Comparison of ENCODE assay signal across 23 cellular contexts in the genomic region with DNA sequence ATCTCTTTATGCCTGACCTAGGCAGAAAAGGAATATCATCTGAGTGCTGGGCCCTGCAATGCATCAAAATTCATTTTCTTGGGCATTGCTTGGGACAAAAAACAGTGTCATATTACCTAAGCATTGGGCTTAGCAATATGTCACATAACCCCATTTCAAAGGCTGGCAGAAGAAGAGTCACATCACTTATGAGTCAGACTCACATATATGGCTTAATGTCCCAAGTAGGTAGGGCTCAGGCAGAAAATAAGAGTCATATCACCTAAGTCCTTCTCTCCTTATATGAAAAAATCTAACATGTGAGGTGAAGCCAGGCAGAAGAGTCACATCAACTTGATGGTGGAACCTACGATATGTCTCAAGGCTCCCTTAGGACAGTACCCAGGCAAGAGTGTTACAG.
DNase-seq lines count a peak whose midpoint lies in the region; ATAC-seq, FAIRE-seq and TF ChIP-seq lines count a peak whose summit lies in the region.
"Had no signal": no experiment of that assay in that cellular context is flagged by ENCODE, and none has a peak within 500 bp of the region (broad histone marks: within the 10 kb centered on the region; RNA-seq: fewer than 3 reads in every experiment).

No MANE protein-coding gene starts in this region.

- H3K4me3 ChIP-seq in pancreas: no peak overlapping the region
- H3K4me3 ChIP-seq: A549, HAP-1 had no signal

- no peaks in the 10 kb centered on the region for H3K36me3 Mint-ChIP-seq in activated CD8-positive, alpha-beta T cell treated with anti-CD3 and anti-CD28 coated beads for 36 hours (ENCODE audit: low read depth)
- H3K36me3 Mint-ChIP-seq in activated CD8-positive, alpha-beta T cell treated with anti-CD3 and anti-CD28 coated beads, Interleukin-2, amount 10 ng/mL, durations not matched to agents 7 days and 5 days (ENCODE audit: low read depth): no peaks in the 10 kb centered on the region
- H3K36me3 Mint-ChIP-seq in activated T-helper 17 cell treated with anti-CD3 and anti-CD28 coated beads, Interleukin-2, amount 50 U/mL, for 72 hours (ENCODE audit: low read depth): no peaks in the 10 kb centered on the region
- H3K36me3 Mint-ChIP-seq in stimulated activated effector memory CD8-positive, alpha-beta T cell treated with anti-CD3 and anti-CD28 coated beads, Interleukin-12 subunit alpha, Interleukin-12 subunit beta, amount 100 ng/mL, for 72 hours: no peaks in the 10 kb centered on the region
- H3K36me3 Mint-ChIP-seq: CD4-positive, alpha-beta memory T cell had no signal

- ATAC-seq in activated CD8-positive, alpha-beta T cell treated with anti-CD3 and anti-CD28 coated beads for 36 hours: peak; percentile 42
- ATAC-seq in activated CD8-positive, alpha-beta T cell treated with anti-CD3 and anti-CD28 coated beads, Interleukin-2, amount 10 ng/mL, durations not matched to agents 7 days and 5 days: no peak
- ATAC-seq in activated T-helper 17 cell treated with anti-CD3 and anti-CD28 coated beads, Interleukin-2, amount 50 U/mL, for 72 hours (replicated peaks): peak; percentile 72
- ATAC-seq in stimulated activated effector memory CD8-positive, alpha-beta T cell treated with anti-CD3 and anti-CD28 coated beads, Interleukin-12 subunit alpha, Interleukin-12 subunit beta, amount 100 ng/mL, for 72 hours: peak; percentile 69
- no peak for ATAC-seq in pancreas
- ATAC-seq: A549 had no signal

- H3K27ac Mint-ChIP-seq in activated CD8-positive, alpha-beta T cell treated with anti-CD3 and anti-CD28 coated beads for 36 hours: no peak overlapping the region
- H3K27ac Mint-ChIP-seq in activated CD8-positive, alpha-beta T cell treated with anti-CD3 and anti-CD28 coated beads, Interleukin-2, amount 10 ng/mL, durations not matched to agents 7 days and 5 days: no peak overlapping the region
- no peak overlapping the region for H3K27ac Mint-ChIP-seq in activated T-helper 17 cell treated with anti-CD3 and anti-CD28 coated beads, Interleukin-2, amount 50 U/mL, for 72 hours
- no peak overlapping the region for H3K27ac Mint-ChIP-seq in stimulated activated effector memory CD8-positive, alpha-beta T cell treated with anti-CD3 and anti-CD28 coated beads, Interleukin-12 subunit alpha, Interleukin-12 subunit beta, amount 100 ng/mL, for 72 hours
- H3K27ac Mint-ChIP-seq: CD4-positive, alpha-beta memory T cell; HFFc6 had no signal

- H3K36me3 ChIP-seq in pancreas: no peaks in the 10 kb centered on the region
- H3K36me3 ChIP-seq: HAP-1 had no signal

- CTCF ChIA-PET in activated CD8-positive, alpha-beta T cell treated with anti-CD3 and anti-CD28 coated beads for 36 hours (lab: Charles Lee): no interaction called here
- CTCF ChIA-PET in activated CD8-positive, alpha-beta T cell treated with anti-CD3 and anti-CD28 coated beads, Interleukin-2, amount 10 ng/mL, durations not matched to agents 7 days and 5 days (lab: Charles Lee): no interaction called here

- POLR2A ChIA-PET in activated CD8-positive, alpha-beta T cell treated with anti-CD3 and anti-CD28 coated beads for 36 hours (lab: Charles Lee): no interaction called here
- POLR2A ChIA-PET in activated CD8-positive, alpha-beta T cell treated with anti-CD3 and anti-CD28 coated beads, Interleukin-2, amount 10 ng/mL, durations not matched to agents 7 days and 5 days (lab: Charles Lee): no interaction called here

- H3K4me1 ChIP-seq in pancreas: no peaks in the 10 kb centered on the region
- H3K4me1 ChIP-seq: A549, HAP-1 had no signal

- H3K27me3 ChIP-seq in pancreas: no peaks in the 10 kb centered on the region

- no peaks in the 10 kb centered on the region for H3K4me1 Mint-ChIP-seq in activated CD8-positive, alpha-beta T cell treated with anti-CD3 and anti-CD28 coated beads for 36 hours (ENCODE audit: low read depth)
- no peaks in the 10 kb centered on the region for H3K4me1 Mint-ChIP-seq in activated CD8-positive, alpha-beta T cell treated with anti-CD3 and anti-CD28 coated beads, Interleukin-2, amount 10 ng/mL, durations not matched to agents 7 days and 5 days (ENCODE audit: low read depth)
- H3K4me1 Mint-ChIP-seq in activated T-helper 17 cell treated with anti-CD3 and anti-CD28 coated beads, Interleukin-2, amount 50 U/mL, for 72 hours: no peaks in the 10 kb centered on the region
- no peaks in the 10 kb centered on the region for H3K4me1 Mint-ChIP-seq in stimulated activated effector memory CD8-positive, alpha-beta T cell treated with anti-CD3 and anti-CD28 coated beads, Interleukin-12 subunit alpha, Interleukin-12 subunit beta, amount 100 ng/mL, for 72 hours
- H3K4me1 Mint-ChIP-seq: CD4-positive, alpha-beta memory T cell had no signal

- no peaks in the 10 kb centered on the region for H3K27me3 Mint-ChIP-seq in activated CD8-positive, alpha-beta T cell treated with anti-CD3 and anti-CD28 coated beads for 36 hours
- H3K27me3 Mint-ChIP-seq in activated CD8-positive, alpha-beta T cell treated with anti-CD3 and anti-CD28 coated beads, Interleukin-2, amount 10 ng/mL, durations not matched to agents 7 days and 5 days (ENCODE audit: low read depth): no peaks in the 10 kb centered on the region
- H3K27me3 Mint-ChIP-seq in activated T-helper 17 cell treated with anti-CD3 and anti-CD28 coated beads, Interleukin-2, amount 50 U/mL, for 72 hours: no peaks in the 10 kb centered on the region
- H3K27me3 Mint-ChIP-seq: CD4-positive, alpha-beta memory T cell had no signal

- no peak for TF ChIP-seq CTCF in activated CD8-positive, alpha-beta T cell treated with anti-CD3 and anti-CD28 coated beads for 36 hours (IDR thresholded peaks at IDR 0.05)
- TF ChIP-seq CTCF in pancreas (IDR thresholded peaks at IDR 0.05): no peak

- intact Hi-C loops in activated CD8-positive, alpha-beta T cell treated with anti-CD3 and anti-CD28 coated beads for 36 hours (cut with micrococcal nuclease): no loop called here
- intact Hi-C loops in pancreas (cut with DNase I): no loop called here

- no peak overlapping the region for H3K4me3 Mint-ChIP-seq in activated CD8-positive, alpha-beta T cell treated with anti-CD3 and anti-CD28 coated beads for 36 hours
- no peak overlapping the region for H3K4me3 Mint-ChIP-seq in activated CD8-positive, alpha-beta T cell treated with anti-CD3 and anti-CD28 coated beads, Interleukin-2, amount 10 ng/mL, durations not matched to agents 7 days and 5 days
- no peak overlapping the region for H3K4me3 Mint-ChIP-seq in activated T-helper 17 cell treated with anti-CD3 and anti-CD28 coated beads, Interleukin-2, amount 50 U/mL, for 72 hours
- H3K4me3 Mint-ChIP-seq in stimulated activated effector memory CD8-positive, alpha-beta T cell treated with anti-CD3 and anti-CD28 coated beads, Interleukin-12 subunit alpha, Interleukin-12 subunit beta, amount 100 ng/mL, for 72 hours: no peak overlapping the region
- H3K4me3 Mint-ChIP-seq: CD4-positive, alpha-beta memory T cell; HFFc6 had no signal

- WGBS in pancreas, 2 donors: 95% methylated on average over 1 of the region's 1 CpG; no CpG with 5 or more reads in 1 of the 2 donors

- no peaks in the 10 kb centered on the region for H3K9me3 Mint-ChIP-seq in activated CD8-positive, alpha-beta T cell treated with anti-CD3 and anti-CD28 coated beads for 36 hours
- no peaks in the 10 kb centered on the region for H3K9me3 Mint-ChIP-seq in activated CD8-positive, alpha-beta T cell treated with anti-CD3 and anti-CD28 coated beads, Interleukin-2, amount 10 ng/mL, durations not matched to agents 7 days and 5 days (ENCODE audit: insufficient read depth)
- H3K9me3 Mint-ChIP-seq in activated T-helper 17 cell treated with anti-CD3 and anti-CD28 coated beads, Interleukin-2, amount 50 U/mL, for 72 hours: no peaks in the 10 kb centered on the region
- no peaks in the 10 kb centered on the region for H3K9me3 Mint-ChIP-seq in stimulated activated effector memory CD8-positive, alpha-beta T cell treated with anti-CD3 and anti-CD28 coated beads, Interleukin-12 subunit alpha, Interleukin-12 subunit beta, amount 100 ng/mL, for 72 hours
- H3K9me3 Mint-ChIP-seq: CD4-positive, alpha-beta memory T cell; HFFc6 had no signal

- no peaks in the 10 kb centered on the region for H3K9me3 ChIP-seq in pancreas
- H3K9me3 ChIP-seq: A549, HAP-1 had no signal

- H3K27ac ChIP-seq in pancreas: no peak overlapping the region
- H3K27ac ChIP-seq: A549 had no signal

- no peak for FAIRE-seq in pancreas (lab: Jason Lieb, UNC)
- FAIRE-seq: A549, GM12891, GM18507, H54 had no signal

- no peak for DNase-seq in activated CD8-positive, alpha-beta T cell treated with anti-CD3 and anti-CD28 coated beads for 36 hours
- no peak for DNase-seq in activated CD8-positive, alpha-beta T cell treated with anti-CD3 and anti-CD28 coated beads, Interleukin-2, amount 10 ng/mL, durations not matched to agents 7 days and 5 days
- DNase-seq in NCI-H69 (lab: John Stamatoyannopoulos, UW) (peak; percentile 18), kidney glomerular epithelial cell (lab: John Stamatoyannopoulos, UW) (no peak), AG08395 (ENCODE audit: low spot score) (no peak), pancreas (no peak)
- peak in 1 of 2 donors; percentile 10 for DNase-seq in stimulated activated effector memory CD8-positive, alpha-beta T cell treated with anti-CD3 and anti-CD28 coated beads, Interleukin-12 subunit alpha, Interleukin-12 subunit beta, amount 100 ng/mL, for 72 hours (ENCODE audit: low spot score in 2 of 2)
- DNase-seq: 8988T; ACHN; Calu3; CD4-positive, alpha-beta memory T cell; COR-L47; DMS53; DMS79 treated with DMSO at 0.1 percent for 48 hours; GF-D8; GOT3; HFFc6 had no signal

Comparison
In these comparisons a context has a peak if more than half of its experiments do, and no peak if none do; other contexts are left out.
1. ATAC-seq: peak in activated CD8-positive, alpha-beta T cell treated with anti-CD3 and anti-CD28 coated beads for 36 hours (single experiment), activated T-helper 17 cell treated with anti-CD3 and anti-CD28 coated beads, Interleukin-2, amount 50 U/mL, for 72 hours (single experiment) and stimulated activated effector memory CD8-positive, alpha-beta T cell treated with anti-CD3 and anti-CD28 coated beads, Interleukin-12 subunit alpha, Interleukin-12 subunit beta, amount 100 ng/mL, for 72 hours (single experiment); none in activated CD8-positive, alpha-beta T cell treated with anti-CD3 and anti-CD28 coated beads, Interleukin-2, amount 10 ng/mL, durations not matched to agents 7 days and 5 days (single experiment) and pancreas (0 of 4).